8 cellular contexts compared by ENCODE assay signal in genomic region chr19:798415-799075, GRCh38. TPM values are rescaled to one million over a fixed set of nuclear protein-coding genes. Genes with fewer than 3 reads are reported as not detected.
DNase-seq lines count a peak whose midpoint lies in the region; ATAC-seq, FAIRE-seq and TF ChIP-seq lines count a peak whose summit lies in the region.

No MANE protein-coding gene starts in this region.

- TF ChIP-seq CTCF in MM.1S (IDR thresholded peaks at IDR 0.05; ENCODE audit: low read length) (no peak), H1 (IDR thresholded peaks at IDR 0.05; ENCODE audit: control extremely low read depth in 1 of 3, insufficient read depth in 1 of 3, low read depth in 1 of 3, low read length in 3 of 3) (no peak), nephron (IDR thresholded peaks at IDR 0.05; ENCODE audit: unreplicated experiment in 3 of 3) (no peak)

- peak overlapping the region; percentile 88; the same call in 1 of the 2 replicates for H4K8ac ChIP-seq in H1 (ENCODE audit: extremely low read depth, insufficient read depth, low read length)

- H4K5ac ChIP-seq in H1 (ENCODE audit: insufficient read length, low read depth, low read length): peak overlapping the region; percentile 39

- no peak for FAIRE-seq in H1 (lab: Jason Lieb, UNC)

- no peaks in the 10 kb centered on the region for H3K27me3 Mint-ChIP-seq in nephron (ENCODE audit: low read depth)

- no peak overlapping the region for H2AK5ac ChIP-seq in H1 (ENCODE audit: low read depth, low read length)

- H3K4me3 Mint-ChIP-seq in nephron: peak overlapping the region; percentile 96 to 98 (median 98)

- H3K9me3 ChIP-seq in MM.1S (replicated peaks; ENCODE audit: insufficient read depth, low read length) (no peaks in the 10 kb centered on the region), H1 (ENCODE audit: insufficient read depth in 2 of 2, low read depth in 1 of 2, low read length in 1 of 2) (no peaks in the 10 kb centered on the region)

- peaks cover 4% of the 10 kb centered on the region; the same call in 1 of the 2 replicates for H3K79me1 ChIP-seq in H1 (ENCODE audit: low read depth, low read length)

- H2BK120ac ChIP-seq in H1 (replicated peaks; ENCODE audit: low read depth, low read length): peak overlapping the region; percentile 72

- no peaks in the 10 kb centered on the region for H3K9me2 ChIP-seq in MM.1S (replicated peaks; ENCODE audit: insufficient read depth, low read length)

- H3K4me1 ChIP-seq in MM.1S (ENCODE audit: low read length) (peaks cover 9% of the 10 kb centered on the region), H1 (replicated peaks in 1 of 4; ENCODE audit: control insufficient read depth in 3 of 4, insufficient read depth in 4 of 4, low read length in 3 of 4) (peaks cover 0 to 29% (median 18%) of the 10 kb centered on the region in 4 experiments; a peak in 6 of 7 replicates)

- CTCF ChIA-PET in H1 (lab: Charles Lee; ENCODE audit: partially characterized antibody): interaction anchor here (0.6 to 2.3 kb wide), 7 partner anchors 10 to 57 kb away, joined by 3 to 10 read pairs (median 3); no protein-coding TSS in a partner anchor

- peak overlapping the region; percentile 32 for H3K18ac ChIP-seq in H1 (ENCODE audit: extremely low read depth, low read length)

- peaks cover 10% of the 10 kb centered on the region; the same call in 1 of the 2 replicates for H3K23me2 ChIP-seq in H1 (ENCODE audit: low read depth, low read length)

- H3K27ac ChIP-seq in MM.1S (ENCODE audit: low read length): peak overlapping the region; percentile 18; the same call in 1 of the 2 replicates
- H3K27ac ChIP-seq in H1 (ENCODE audit: low read depth, low read length): peak overlapping the region; percentile 75

- H3K36me3 ChIP-seq in MM.1S (replicated peaks; ENCODE audit: insufficient read depth, low read length): peaks cover 36% of the 10 kb centered on the region
- peaks cover 5 to 30% (median 24%) of the 10 kb centered on the region in 4 experiments; a peak in 7 of 8 replicates for H3K36me3 ChIP-seq in H1 (ENCODE audit: control insufficient read depth in 2 of 4, insufficient read depth in 4 of 4, low read length in 3 of 4)

- WGBS in H1 (ENCODE audit: extremely low coverage in 1 of 2, insufficient coverage in 1 of 2, insufficient read length in 1 of 2, insufficient replicate concordance in 2 of 2, low coverage in 1 of 2, low lambda C conversion rate in 2 of 2, missing lambda C conversion rate in 1 of 2), 2 experiments: 1% methylated on average over 40 of the region's 44 CpGs; no CpG with 5 or more reads in 1 of the 2 experiments

- TF ChIP-seq EP300 in H1 (IDR thresholded peaks at IDR 0.05; ENCODE audit: borderline replicate concordance in 1 of 2, low read depth in 2 of 2, low read length in 2 of 2): no peak

- peaks cover 60% of the 10 kb centered on the region for H3K79me2 ChIP-seq in MM.1S (ENCODE audit: low read length)
- peaks cover 56 to 57% of the 10 kb centered on the region in 2 experiments for H3K79me2 ChIP-seq in H1 (ENCODE audit: control insufficient read depth in 1 of 2, insufficient read depth in 2 of 2, low read length in 2 of 2)

- peak overlapping the region; percentile 86 for H3K4me3 ChIP-seq in MM.1S (ENCODE audit: low read length)
- H3K4me3 ChIP-seq in H1 (ENCODE audit: extremely low read depth in 1 of 4, insufficient read depth in 2 of 4, low read depth in 3 of 4, low read length in 4 of 4): peak overlapping the region; percentile 88 to 100 (median 96)

- H3K4me2 ChIP-seq in MM.1S (ENCODE audit: low read depth, low read length) (peak overlapping the region; percentile 85), H1 (ENCODE audit: insufficient read depth in 1 of 2, low read depth in 2 of 2, low read length in 2 of 2) (peak overlapping the region; percentile 62 to 93)

- H2BK20ac ChIP-seq in H1 (ENCODE audit: low read length): no peak overlapping the region

- H2AFZ ChIP-seq in MM.1S (ENCODE audit: low read length) (no peak overlapping the region), H1 (ENCODE audit: low read length) (no peak overlapping the region)

- no peaks in the 10 kb centered on the region for H3F3A ChIP-seq in MM.1S (ENCODE audit: insufficient read depth, low read length)

- DNase-seq in COLO668 (lab: John Stamatoyannopoulos, UW; ENCODE audit: unreplicated experiment) (peak; percentile 39), MM.1S (no peak), H1 (ENCODE audit: low read depth in 1 of 2, low spot score in 2 of 2) (no peak), activated gamma-delta T cell treated with Interleukin-2 at 50 U/mL for 16 hours (no peak), anterior cingulate cortex (lab: John Stamatoyannopoulos, UW) (no peak)
- DNase-seq in effector CD4-positive, alpha-beta T cell: no peak

- POLR2A ChIA-PET in H1 (lab: Charles Lee; ENCODE audit: partially characterized antibody): interaction anchor here (0.7 to 16.9 kb wide), 31 partner anchors 8 to 267 kb away, joined by 3 to 277 read pairs (median 6); partner anchors contain the start of genes AZU1, BSG, CDC34 and CNN2

- peak overlapping the region; percentile 91 to 98 (median 96) for H3K27ac Mint-ChIP-seq in nephron

- H4K91ac ChIP-seq in H1 (replicated peaks; ENCODE audit: insufficient read length, low read length): peak overlapping the region; percentile 34

- no peak for ATAC-seq in GM21619 (IDR thresholded peaks at IDR 0.05; ENCODE audit: unreplicated experiment)

- no peak overlapping the region for H2BK12ac ChIP-seq in H1 (ENCODE audit: low read depth, low read length)

- no peak for TF ChIP-seq RAD21 in H1 (IDR thresholded peaks at IDR 0.05 in 1 of 2, conservative IDR thresholded peaks at IDR 0.05 in 1 of 2; ENCODE audit: low read depth in 2 of 2, low read length in 2 of 2)

- peak overlapping the region; percentile 86 for H3K56ac ChIP-seq in H1 (replicated peaks; ENCODE audit: insufficient read length, low read depth, low read length)

- no peak overlapping the region for H3K23ac ChIP-seq in H1 (ENCODE audit: insufficient read length)

- peaks cover 56% of the 10 kb centered on the region for H4K20me1 ChIP-seq in MM.1S (ENCODE audit: insufficient read depth, low read length)
- H4K20me1 ChIP-seq in H1 (replicated peaks in 1 of 2; ENCODE audit: control insufficient read depth in 1 of 2, insufficient read depth in 2 of 2, low read length in 2 of 2): peaks cover 46 to 48% of the 10 kb centered on the region in 2 experiments

- H3K14ac ChIP-seq in H1 (ENCODE audit: insufficient read length): no peak overlapping the region

- TF ChIP-seq POLR2A in H1 (IDR thresholded peaks at IDR 0.05; ENCODE audit: control extremely low read depth in 1 of 2, low read depth in 2 of 2, low read length in 2 of 2): peak; percentile 14 to 77; a peak in 2 of 3 replicates

- peaks cover 25% of the 10 kb centered on the region for H3K36me3 Mint-ChIP-seq in nephron (ENCODE audit: low read depth)

- H3K9me3 Mint-ChIP-seq in nephron: no peaks in the 10 kb centered on the region

- no peak overlapping the region for H2BK15ac ChIP-seq in H1 (ENCODE audit: low read length)

- H3K27me3 ChIP-seq in MM.1S (replicated peaks; ENCODE audit: insufficient read depth, low read length): 0 out of 2 replicates have a peak, but pooled peaks cover 1% of the 10 kb centered on the region
- H3K27me3 ChIP-seq in H1 (replicated peaks in 1 of 4; ENCODE audit: control insufficient read depth in 3 of 4, extremely low read depth in 1 of 4, insufficient read depth in 3 of 4, low read length in 3 of 4): no peaks in the 10 kb centered on the region

- H3K4me1 Mint-ChIP-seq in nephron: peaks cover 50% of the 10 kb centered on the region

- peak overlapping the region; percentile 78 for H3K9ac ChIP-seq in MM.1S (ENCODE audit: low read length)
- H3K9ac ChIP-seq in H1 (replicated peaks in 1 of 4; ENCODE audit: extremely low read depth in 1 of 4, low read depth in 3 of 4, low read length in 3 of 4): peak overlapping the region; percentile 86 to 98 (median 93)

- peak overlapping the region; percentile 8 for H3K4ac ChIP-seq in H1 (replicated peaks; ENCODE audit: insufficient read length, low read depth, low read length)

- H2BK5ac ChIP-seq in H1 (ENCODE audit: low read depth, low read length): peak overlapping the region; percentile 71

RNA-seq across cellular contexts. Expression of gene PTBP1, which starts 1.3 kb away (rescaled TPM):
- total RNA-seq in H1 (2021; fragmentation: NEBNext Ultra II Directional; extraction: Animal tissue kit (Norgen Biotek cat#: 25700)): 873 and 888 TPM in 2 replicates
- polyA plus RNA-seq in H1 (2011; rRNA removed): 528 and 645 TPM in 2 replicates
- 260 TPM for polyA plus RNA-seq in H1 (2011; cell fraction: cytosol; rRNA removed)
- 826 TPM for polyA plus RNA-seq in H1 (2011; cell fraction: nucleus; rRNA removed)
- 649 to 848 TPM (median 690 TPM) in 4 replicates for polyA plus RNA-seq in H1 (2012, experiment 1 of 2)
- polyA plus RNA-seq in H1 (2012, experiment 2 of 2): 847 TPM
- 606 TPM for polyA plus RNA-seq in H1 (2013, experiment 1 of 2)
- polyA plus RNA-seq in H1 (2013, experiment 2 of 2): 550 TPM
- 439 and 460 TPM in 2 replicates for polyA minus RNA-seq in H1 (2011; rRNA and poly(A)+ RNA removed)
- 362 TPM for polyA minus RNA-seq in H1 (2011; cell fraction: cytosol; rRNA and poly(A)+ RNA removed)
- polyA minus RNA-seq in H1 (2011; cell fraction: nucleus; rRNA and poly(A)+ RNA removed): 312 TPM

RNA-seq across cellular contexts. Expression of gene PLPPR3, which starts 23.2 kb away (rescaled TPM):
- 66.2 and 71.7 TPM in 2 replicates for total RNA-seq in H1 (2021; fragmentation: NEBNext Ultra II Directional; extraction: Animal tissue kit (Norgen Biotek cat#: 25700))
- 76.4 and 109 TPM in 2 replicates for polyA plus RNA-seq in H1 (2011; rRNA removed)
- 66.5 TPM for polyA plus RNA-seq in H1 (2011; cell fraction: cytosol; rRNA removed)
- polyA plus RNA-seq in H1 (2011; cell fraction: nucleus; rRNA removed): 89.7 TPM
- 24.6 to 62.3 TPM (median 53.0 TPM) in 4 replicates for polyA plus RNA-seq in H1 (2012, experiment 1 of 2)
- polyA plus RNA-seq in H1 (2012, experiment 2 of 2): 35.8 TPM
- polyA plus RNA-seq in H1 (2013, experiment 1 of 2): 66.3 TPM
- 72.6 TPM for polyA plus RNA-seq in H1 (2013, experiment 2 of 2)
- polyA minus RNA-seq in H1 (2011; rRNA and poly(A)+ RNA removed): 39.8 and 46.2 TPM in 2 replicates
- 66.8 TPM for polyA minus RNA-seq in H1 (2011; cell fraction: cytosol; rRNA and poly(A)+ RNA removed)
- polyA minus RNA-seq in H1 (2011; cell fraction: nucleus; rRNA and poly(A)+ RNA removed): 32.2 TPM

RNA-seq across cellular contexts. Expression of gene AZU1, which starts 29.1 kb away (rescaled TPM):
- total RNA-seq in H1 (2021; fragmentation: NEBNext Ultra II Directional; extraction: Animal tissue kit (Norgen Biotek cat#: 25700)): 0.80 and 1.7 TPM in 2 replicates
- polyA plus RNA-seq in H1 (2011; rRNA removed): 1.3 and 2.7 TPM in 2 replicates
- polyA plus RNA-seq in H1 (2011; cell fraction: cytosol; rRNA removed): 1.1 TPM
- polyA plus RNA-seq in H1 (2011; cell fraction: nucleus; rRNA removed): 5.9 TPM
- polyA plus RNA-seq in H1 (2012, experiment 1 of 2): 0.33 to 1.8 TPM (median 1.0 TPM) in 4 replicates
- polyA plus RNA-seq in H1 (2012, experiment 2 of 2): 0.26 TPM
- 0.41 TPM for polyA plus RNA-seq in H1 (2013, experiment 1 of 2)
- 0.55 TPM for polyA plus RNA-seq in H1 (2013, experiment 2 of 2)
- polyA minus RNA-seq in H1 (2011; rRNA and poly(A)+ RNA removed): 0.29 TPM in 1 of 2 replicates, not detected in the other
- polyA minus RNA-seq in H1 (2011; cell fraction: cytosol; rRNA and poly(A)+ RNA removed): 1.3 TPM
- polyA minus RNA-seq in H1 (2011; cell fraction: nucleus; rRNA and poly(A)+ RNA removed): not detected

RNA-seq across cellular contexts. Expression of gene PRTN3, which starts 42.3 kb away (rescaled TPM):
- 0.39 and 0.42 TPM in 2 replicates for total RNA-seq in H1 (2021; fragmentation: NEBNext Ultra II Directional; extraction: Animal tissue kit (Norgen Biotek cat#: 25700))
- 2.1 and 3.1 TPM in 2 replicates for polyA plus RNA-seq in H1 (2011; rRNA removed)
- polyA plus RNA-seq in H1 (2011; cell fraction: cytosol; rRNA removed): 0.88 TPM
- 1.6 TPM for polyA plus RNA-seq in H1 (2011; cell fraction: nucleus; rRNA removed)
- 0.60 to 0.87 TPM (median 0.71 TPM) in 3 of 4 replicates, not detected in the other for polyA plus RNA-seq in H1 (2012, experiment 1 of 2)
- 0.89 TPM for polyA plus RNA-seq in H1 (2012, experiment 2 of 2)
- polyA plus RNA-seq in H1 (2013, experiment 1 of 2): 1.0 TPM
- 1.2 TPM for polyA plus RNA-seq in H1 (2013, experiment 2 of 2)
- 0.24 TPM in 1 of 2 replicates, not detected in the other for polyA minus RNA-seq in H1 (2011; rRNA and poly(A)+ RNA removed)
- not detected for polyA minus RNA-seq in H1 (2011; cell fraction: cytosol; rRNA and poly(A)+ RNA removed)
- not detected for polyA minus RNA-seq in H1 (2011; cell fraction: nucleus; rRNA and poly(A)+ RNA removed)

RNA-seq across cellular contexts. Expression of gene MISP, which starts 47.6 kb away (rescaled TPM):
- total RNA-seq in H1 (2021; fragmentation: NEBNext Ultra II Directional; extraction: Animal tissue kit (Norgen Biotek cat#: 25700)): 0.43 and 0.54 TPM in 2 replicates
- 0.45 and 0.52 TPM in 2 replicates for polyA plus RNA-seq in H1 (2011; rRNA removed)
- polyA plus RNA-seq in H1 (2011; cell fraction: cytosol; rRNA removed): 0.45 TPM
- polyA plus RNA-seq in H1 (2011; cell fraction: nucleus; rRNA removed): 0.77 TPM
- polyA plus RNA-seq in H1 (2012, experiment 1 of 2): 0.35 to 0.93 TPM (median 0.72 TPM) in 4 replicates
- polyA plus RNA-seq in H1 (2012, experiment 2 of 2): 0.84 TPM
- 0.26 TPM for polyA plus RNA-seq in H1 (2013, experiment 1 of 2)
- 0.39 TPM for polyA plus RNA-seq in H1 (2013, experiment 2 of 2)
- 0.41 and 0.46 TPM in 2 replicates for polyA minus RNA-seq in H1 (2011; rRNA and poly(A)+ RNA removed)
- polyA minus RNA-seq in H1 (2011; cell fraction: cytosol; rRNA and poly(A)+ RNA removed): 1.2 TPM
- 0.60 TPM for polyA minus RNA-seq in H1 (2011; cell fraction: nucleus; rRNA and poly(A)+ RNA removed)
